In genomic region chr3:190120161-190121060, GRCh38 we compare ENCODE assay signal across 1 cellular context.
A peak's percentile ranks its signal among the peaks of the same experiment; 100 is the strongest.
TF ChIP-seq lines count a peak whose summit lies in the region.

A gene with protein sequence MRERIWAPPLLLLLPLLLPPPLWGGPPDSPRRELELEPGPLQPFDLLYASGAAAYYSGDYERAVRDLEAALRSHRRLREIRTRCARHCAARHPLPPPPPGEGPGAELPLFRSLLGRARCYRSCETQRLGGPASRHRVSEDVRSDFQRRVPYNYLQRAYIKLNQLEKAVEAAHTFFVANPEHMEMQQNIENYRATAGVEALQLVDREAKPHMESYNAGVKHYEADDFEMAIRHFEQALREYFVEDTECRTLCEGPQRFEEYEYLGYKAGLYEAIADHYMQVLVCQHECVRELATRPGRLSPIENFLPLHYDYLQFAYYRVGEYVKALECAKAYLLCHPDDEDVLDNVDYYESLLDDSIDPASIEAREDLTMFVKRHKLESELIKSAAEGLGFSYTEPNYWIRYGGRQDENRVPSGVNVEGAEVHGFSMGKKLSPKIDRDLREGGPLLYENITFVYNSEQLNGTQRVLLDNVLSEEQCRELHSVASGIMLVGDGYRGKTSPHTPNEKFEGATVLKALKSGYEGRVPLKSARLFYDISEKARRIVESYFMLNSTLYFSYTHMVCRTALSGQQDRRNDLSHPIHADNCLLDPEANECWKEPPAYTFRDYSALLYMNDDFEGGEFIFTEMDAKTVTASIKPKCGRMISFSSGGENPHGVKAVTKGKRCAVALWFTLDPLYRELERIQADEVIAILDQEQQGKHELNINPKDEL (minus strand): TSS chr3:190120897. CDS start chr3:190120731, 166 bp downstream.

TF ChIP-seq in SK-N-SH, 30 proteins besides CTCF, POLR2A, EP300 and RAD21 (continued from another document):
- TF ChIP-seq MXI1 (IDR thresholded peaks at IDR 0.05; ENCODE audit: low read depth, low read length) (peak; percentile 21; the same call in 1 of the 2 replicates), TCF12 (IDR thresholded peaks at IDR 0.05) (no peak)
